Comparison of ENCODE assay signal across 1 cellular context in the genomic region with DNA sequence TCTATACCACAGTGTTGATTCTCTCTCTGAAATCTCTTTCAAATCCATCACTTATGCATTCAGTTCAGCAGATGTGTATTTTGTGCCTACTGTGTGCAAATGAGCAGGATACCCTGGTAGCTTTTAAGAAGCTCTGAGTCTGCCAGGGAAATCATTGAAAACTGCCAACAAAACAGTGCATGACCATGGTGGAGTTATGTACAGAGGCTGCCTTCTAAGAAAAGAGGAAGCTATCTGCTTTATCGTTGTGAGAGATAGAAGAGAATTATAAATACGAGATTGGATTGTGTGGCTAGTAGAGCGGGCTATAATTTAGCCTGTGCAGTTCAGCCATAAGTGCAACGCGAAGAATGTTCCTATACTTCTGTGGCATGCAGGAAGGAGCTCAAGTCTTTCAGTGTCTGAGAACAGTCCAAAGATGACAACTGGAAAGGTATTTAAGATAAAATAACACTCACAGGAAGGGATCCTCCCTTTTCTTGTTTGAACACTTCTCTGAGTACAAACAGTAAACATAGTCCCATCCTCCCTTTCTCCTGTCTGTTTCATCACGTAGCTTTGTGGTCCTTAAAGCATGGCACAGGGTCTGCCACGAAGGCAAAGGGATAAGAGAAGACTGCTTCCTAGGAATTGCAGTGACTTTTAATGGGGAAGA.
TF ChIP-seq lines count a peak whose summit lies in the region.

No MANE protein-coding gene starts in this region.

TF ChIP-seq in GM23338, 12 proteins besides CTCF, POLR2A, EP300 and RAD21:
- TF ChIP-seq, protein P1, sequence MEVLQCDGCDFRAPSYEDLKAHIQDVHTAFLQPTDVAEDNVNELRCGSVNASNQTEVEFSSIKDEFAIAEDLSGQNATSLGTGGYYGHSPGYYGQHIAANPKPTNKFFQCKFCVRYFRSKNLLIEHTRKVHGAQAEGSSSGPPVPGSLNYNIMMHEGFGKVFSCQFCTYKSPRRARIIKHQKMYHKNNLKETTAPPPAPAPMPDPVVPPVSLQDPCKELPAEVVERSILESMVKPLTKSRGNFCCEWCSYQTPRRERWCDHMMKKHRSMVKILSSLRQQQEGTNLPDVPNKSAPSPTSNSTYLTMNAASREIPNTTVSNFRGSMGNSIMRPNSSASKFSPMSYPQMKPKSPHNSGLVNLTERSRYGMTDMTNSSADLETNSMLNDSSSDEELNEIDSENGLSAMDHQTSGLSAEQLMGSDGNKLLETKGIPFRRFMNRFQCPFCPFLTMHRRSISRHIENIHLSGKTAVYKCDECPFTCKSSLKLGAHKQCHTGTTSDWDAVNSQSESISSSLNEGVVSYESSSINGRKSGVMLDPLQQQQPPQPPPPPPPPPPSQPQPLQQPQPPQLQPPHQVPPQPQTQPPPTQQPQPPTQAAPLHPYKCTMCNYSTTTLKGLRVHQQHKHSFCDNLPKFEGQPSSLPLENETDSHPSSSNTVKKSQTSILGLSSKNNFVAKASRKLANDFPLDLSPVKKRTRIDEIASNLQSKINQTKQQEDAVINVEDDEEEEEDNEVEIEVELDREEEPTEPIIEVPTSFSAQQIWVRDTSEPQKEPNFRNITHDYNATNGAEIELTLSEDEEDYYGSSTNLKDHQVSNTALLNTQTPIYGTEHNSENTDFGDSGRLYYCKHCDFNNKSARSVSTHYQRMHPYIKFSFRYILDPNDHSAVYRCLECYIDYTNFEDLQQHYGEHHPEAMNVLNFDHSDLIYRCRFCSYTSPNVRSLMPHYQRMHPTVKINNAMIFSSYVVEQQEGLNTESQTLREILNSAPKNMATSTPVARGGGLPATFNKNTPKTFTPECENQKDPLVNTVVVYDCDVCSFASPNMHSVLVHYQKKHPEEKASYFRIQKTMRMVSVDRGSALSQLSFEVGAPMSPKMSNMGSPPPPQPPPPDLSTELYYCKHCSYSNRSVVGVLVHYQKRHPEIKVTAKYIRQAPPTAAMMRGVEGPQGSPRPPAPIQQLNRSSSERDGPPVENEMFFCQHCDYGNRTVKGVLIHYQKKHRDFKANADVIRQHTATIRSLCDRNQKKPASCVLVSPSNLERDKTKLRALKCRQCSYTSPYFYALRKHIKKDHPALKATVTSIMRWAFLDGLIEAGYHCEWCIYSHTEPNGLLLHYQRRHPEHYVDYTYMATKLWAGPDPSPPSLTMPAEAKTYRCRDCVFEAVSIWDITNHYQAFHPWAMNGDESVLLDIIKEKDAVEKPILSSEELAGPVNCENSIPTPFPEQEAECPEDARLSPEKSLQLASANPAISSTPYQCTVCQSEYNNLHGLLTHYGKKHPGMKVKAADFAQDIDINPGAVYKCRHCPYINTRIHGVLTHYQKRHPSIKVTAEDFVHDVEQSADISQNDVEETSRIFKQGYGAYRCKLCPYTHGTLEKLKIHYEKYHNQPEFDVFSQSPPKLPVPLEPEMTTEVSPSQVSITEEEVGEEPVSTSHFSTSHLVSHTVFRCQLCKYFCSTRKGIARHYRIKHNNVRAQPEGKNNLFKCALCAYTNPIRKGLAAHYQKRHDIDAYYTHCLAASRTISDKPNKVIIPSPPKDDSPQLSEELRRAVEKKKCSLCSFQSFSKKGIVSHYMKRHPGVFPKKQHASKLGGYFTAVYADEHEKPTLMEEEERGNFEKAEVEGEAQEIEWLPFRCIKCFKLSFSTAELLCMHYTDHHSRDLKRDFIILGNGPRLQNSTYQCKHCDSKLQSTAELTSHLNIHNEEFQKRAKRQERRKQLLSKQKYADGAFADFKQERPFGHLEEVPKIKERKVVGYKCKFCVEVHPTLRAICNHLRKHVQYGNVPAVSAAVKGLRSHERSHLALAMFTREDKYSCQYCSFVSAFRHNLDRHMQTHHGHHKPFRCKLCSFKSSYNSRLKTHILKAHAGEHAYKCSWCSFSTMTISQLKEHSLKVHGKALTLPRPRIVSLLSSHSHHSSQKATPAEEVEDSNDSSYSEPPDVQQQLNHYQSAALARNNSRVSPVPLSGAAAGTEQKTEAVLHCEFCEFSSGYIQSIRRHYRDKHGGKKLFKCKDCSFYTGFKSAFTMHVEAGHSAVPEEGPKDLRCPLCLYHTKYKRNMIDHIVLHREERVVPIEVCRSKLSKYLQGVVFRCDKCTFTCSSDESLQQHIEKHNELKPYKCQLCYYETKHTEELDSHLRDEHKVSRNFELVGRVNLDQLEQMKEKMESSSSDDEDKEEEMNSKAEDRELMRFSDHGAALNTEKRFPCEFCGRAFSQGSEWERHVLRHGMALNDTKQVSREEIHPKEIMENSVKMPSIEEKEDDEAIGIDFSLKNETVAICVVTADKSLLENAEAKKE (CRISPR knock-in tag; IDR thresholded peaks at IDR 0.05) = no peak
- TF ChIP-seq STAT1 (IDR thresholded peaks at IDR 0.05; ENCODE audit: unreplicated experiment) = no peak
- no peak for TF ChIP-seq NANOG (IDR thresholded peaks at IDR 0.05; ENCODE audit: borderline replicate concordance)
- TF ChIP-seq ZNF331 (CRISPR knock-in tag; IDR thresholded peaks at IDR 0.05; ENCODE audit: low read depth) = no peak
- TF ChIP-seq, protein P2, sequence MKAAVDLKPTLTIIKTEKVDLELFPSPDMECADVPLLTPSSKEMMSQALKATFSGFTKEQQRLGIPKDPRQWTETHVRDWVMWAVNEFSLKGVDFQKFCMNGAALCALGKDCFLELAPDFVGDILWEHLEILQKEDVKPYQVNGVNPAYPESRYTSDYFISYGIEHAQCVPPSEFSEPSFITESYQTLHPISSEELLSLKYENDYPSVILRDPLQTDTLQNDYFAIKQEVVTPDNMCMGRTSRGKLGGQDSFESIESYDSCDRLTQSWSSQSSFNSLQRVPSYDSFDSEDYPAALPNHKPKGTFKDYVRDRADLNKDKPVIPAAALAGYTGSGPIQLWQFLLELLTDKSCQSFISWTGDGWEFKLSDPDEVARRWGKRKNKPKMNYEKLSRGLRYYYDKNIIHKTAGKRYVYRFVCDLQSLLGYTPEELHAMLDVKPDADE (IDR thresholded peaks at IDR 0.05) = no peak
- no peak for TF ChIP-seq JUNB (IDR thresholded peaks at IDR 0.05; ENCODE audit: unreplicated experiment)
- TF ChIP-seq POLR2AphosphoS5 (IDR thresholded peaks at IDR 0.05; ENCODE audit: low read depth) = no peak
- TF ChIP-seq CREB1 (CRISPR knock-in tag; IDR thresholded peaks at IDR 0.05; ENCODE audit: low read depth) = no peak
- TF ChIP-seq ZNF114 (CRISPR knock-in tag; IDR thresholded peaks at IDR 0.05) = no peak
- TF ChIP-seq, protein P3, sequence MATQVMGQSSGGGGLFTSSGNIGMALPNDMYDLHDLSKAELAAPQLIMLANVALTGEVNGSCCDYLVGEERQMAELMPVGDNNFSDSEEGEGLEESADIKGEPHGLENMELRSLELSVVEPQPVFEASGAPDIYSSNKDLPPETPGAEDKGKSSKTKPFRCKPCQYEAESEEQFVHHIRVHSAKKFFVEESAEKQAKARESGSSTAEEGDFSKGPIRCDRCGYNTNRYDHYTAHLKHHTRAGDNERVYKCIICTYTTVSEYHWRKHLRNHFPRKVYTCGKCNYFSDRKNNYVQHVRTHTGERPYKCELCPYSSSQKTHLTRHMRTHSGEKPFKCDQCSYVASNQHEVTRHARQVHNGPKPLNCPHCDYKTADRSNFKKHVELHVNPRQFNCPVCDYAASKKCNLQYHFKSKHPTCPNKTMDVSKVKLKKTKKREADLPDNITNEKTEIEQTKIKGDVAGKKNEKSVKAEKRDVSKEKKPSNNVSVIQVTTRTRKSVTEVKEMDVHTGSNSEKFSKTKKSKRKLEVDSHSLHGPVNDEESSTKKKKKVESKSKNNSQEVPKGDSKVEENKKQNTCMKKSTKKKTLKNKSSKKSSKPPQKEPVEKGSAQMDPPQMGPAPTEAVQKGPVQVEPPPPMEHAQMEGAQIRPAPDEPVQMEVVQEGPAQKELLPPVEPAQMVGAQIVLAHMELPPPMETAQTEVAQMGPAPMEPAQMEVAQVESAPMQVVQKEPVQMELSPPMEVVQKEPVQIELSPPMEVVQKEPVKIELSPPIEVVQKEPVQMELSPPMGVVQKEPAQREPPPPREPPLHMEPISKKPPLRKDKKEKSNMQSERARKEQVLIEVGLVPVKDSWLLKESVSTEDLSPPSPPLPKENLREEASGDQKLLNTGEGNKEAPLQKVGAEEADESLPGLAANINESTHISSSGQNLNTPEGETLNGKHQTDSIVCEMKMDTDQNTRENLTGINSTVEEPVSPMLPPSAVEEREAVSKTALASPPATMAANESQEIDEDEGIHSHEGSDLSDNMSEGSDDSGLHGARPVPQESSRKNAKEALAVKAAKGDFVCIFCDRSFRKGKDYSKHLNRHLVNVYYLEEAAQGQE (IDR thresholded peaks at IDR 0.05; ENCODE audit: unreplicated experiment) = no peak
- TF ChIP-seq EZH2 (IDR thresholded peaks at IDR 0.05; ENCODE audit: low read depth, unreplicated experiment) = no peak
- no peak for TF ChIP-seq EZH2phosphoT487 (IDR thresholded peaks at IDR 0.05; ENCODE audit: unreplicated experiment)
